ENCODE assay signal across 29 cellular contexts in the genomic region with DNA sequence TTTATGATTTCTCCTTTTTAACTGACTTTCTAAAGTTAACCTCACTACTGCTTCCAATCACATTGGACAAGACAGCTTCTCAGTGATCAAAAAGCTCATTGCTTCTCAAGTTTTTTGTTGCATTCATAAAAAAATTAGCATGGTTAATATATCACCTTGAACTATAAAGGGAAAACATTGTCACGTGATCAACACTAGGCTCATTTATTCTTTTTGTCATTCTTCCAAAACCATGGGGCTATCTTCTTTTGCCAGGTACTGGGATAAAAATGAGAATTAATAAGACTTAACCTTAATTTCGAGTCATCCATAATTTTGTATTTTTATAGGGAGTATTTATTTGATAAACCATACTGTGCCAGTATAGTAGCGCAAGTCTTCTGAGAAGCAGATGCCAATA.
"Had no signal": no experiment of that assay in that cellular context is flagged by ENCODE, and none has a peak within 500 bp of the region (broad histone marks: within the 10 kb centered on the region; RNA-seq: fewer than 3 reads in every experiment).

No MANE protein-coding gene starts in this region.

- H3K27ac ChIP-seq: colonic mucosa, coronary artery, dorsolateral prefrontal cortex, epithelial cell of prostate, esophagus muscularis mucosa, esophagus squamous epithelium, foreskin keratinocyte, gastrocnemius medialis, gastroesophageal sphincter, heart left ventricle, heart right ventricle had no signal

- H3K27me3 ChIP-seq: colonic mucosa, esophagus muscularis mucosa, foreskin keratinocyte, gastrocnemius medialis had no signal

- H3K27me3 Mint-ChIP-seq: dendritic cell treated with granulocyte-macrophage colony-stimulating factor and Interleukin-4, amounts not matched to agents 40 ng/mL and 50 ng/mL, for 4 days; effector memory CD8-positive, alpha-beta T cell had no signal

- FAIRE-seq: colon, endometrium, endothelial cell of umbilical vein, frontal cortex had no signal

- H3K4me3 ChIP-seq: colonic mucosa, coronary artery, dorsolateral prefrontal cortex, esophagus muscularis mucosa, esophagus squamous epithelium, gastrocnemius medialis, gastroesophageal sphincter, heart left ventricle, heart right ventricle had no signal

- H3K27ac Mint-ChIP-seq: dendritic cell treated with granulocyte-macrophage colony-stimulating factor and Interleukin-4, amounts not matched to agents 40 ng/mL and 50 ng/mL, for 4 days; effector memory CD8-positive, alpha-beta T cell; endodermal cell had no signal

- ATAC-seq: effector memory CD8-positive, alpha-beta T cell; esophagus mucosa; foreskin keratinocyte; gastrocnemius medialis; gastroesophageal sphincter; heart left ventricle; heart right ventricle had no signal

- H3K36me3 ChIP-seq: colonic mucosa, esophagus muscularis mucosa, esophagus squamous epithelium, gastrocnemius medialis, gastroesophageal sphincter, heart left ventricle, heart right ventricle had no signal

- DNase-seq: colonic mucosa; cortex of kidney; dermis blood vessel endothelial cell; dorsolateral prefrontal cortex; effector CD4-positive, alpha-beta T cell; effector CD8-positive, alpha-beta T cell; effector memory CD4-positive, alpha-beta T cell; effector memory CD8-positive, alpha-beta T cell; endodermal cell; erythroblast; esophagus squamous epithelium; foreskin fibroblast; foreskin keratinocyte; foreskin melanocyte; gastrocnemius medialis; glutamatergic neuron; head of caudate nucleus; heart left ventricle; heart right ventricle had no signal

- H3K9me3 ChIP-seq: colonic mucosa, esophagus muscularis mucosa, esophagus squamous epithelium, gastrocnemius medialis, gastroesophageal sphincter, heart left ventricle, heart right ventricle had no signal

- H3K4me1 Mint-ChIP-seq: endodermal cell had no signal

- H3K4me1 ChIP-seq: colonic mucosa, esophagus muscularis mucosa, esophagus squamous epithelium, foreskin keratinocyte, gastrocnemius medialis, gastroesophageal sphincter, heart left ventricle, heart right ventricle had no signal

- H3K4me3 Mint-ChIP-seq: dendritic cell treated with granulocyte-macrophage colony-stimulating factor and Interleukin-4, amounts not matched to agents 40 ng/mL and 50 ng/mL, for 4 days; effector memory CD8-positive, alpha-beta T cell; endodermal cell had no signal
